8 cellular contexts compared by ENCODE assay signal in genomic region chr20:840858-841567, GRCh38. TPM values are rescaled to one million over a fixed set of nuclear protein-coding genes. Genes with fewer than 3 reads are reported as not detected.
A peak's percentile ranks its signal among the peaks of the same experiment; 100 is the strongest.
DNase-seq lines count a peak whose midpoint lies in the region; ATAC-seq, FAIRE-seq and TF ChIP-seq lines count a peak whose summit lies in the region.

No MANE protein-coding gene starts in this region.

- no peak for TF ChIP-seq CTCF in A673 (conservative IDR thresholded peaks at IDR 0.05; ENCODE audit: low read depth, low read length)
- TF ChIP-seq CTCF in breast epithelium (IDR thresholded peaks at IDR 0.05) = no peak
- TF ChIP-seq CTCF in lung (IDR thresholded peaks at IDR 0.05; ENCODE audit: control extremely low read depth, extremely low read depth) = no peak
- no peak for TF ChIP-seq CTCF in D721Med (IDR thresholded peaks at IDR 0.05; ENCODE audit: insufficient read depth, missing control alignments)
- no peak for TF ChIP-seq CTCF in tibial artery (IDR thresholded peaks at IDR 0.05)

- ATAC-seq in lung (ENCODE audit: insufficient read depth, low FRiP score) = no peak

- CTCF ChIA-PET in A673 (lab: Charles Lee) = no interaction called here

- POLR2A ChIA-PET in A673 (lab: Charles Lee; ENCODE audit: low non-redundant PET) = no interaction called here

- intact Hi-C loops in A673 (cut with micrococcal nuclease; ENCODE audit: unreplicated experiment) (no loop called here), breast epithelium (cut with DNase I; ENCODE audit: low total_unique reads) (no loop called here), tibial artery (cut with DNase I; ENCODE audit: low total_unique reads) (no loop called here)

- peak overlapping the region; percentile 10 for H3K4me3 ChIP-seq in A673 (ENCODE audit: low read depth, low read length, poor library complexity, severe bottlenecking)
- peak overlapping the region; percentile 78 for H3K4me3 ChIP-seq in HUES6 (ENCODE audit: low read depth, low read length)
- H3K4me3 ChIP-seq in breast epithelium = peak overlapping the region; percentile 8 to 75 (median 73)
- peak overlapping the region; percentile 29 for H3K4me3 ChIP-seq in lung
- H3K4me3 ChIP-seq in tibial artery = peak overlapping the region in 1 of 2 donors; percentile 32

- peaks cover 18% of the 10 kb centered on the region for H3K4me1 ChIP-seq in A673 (ENCODE audit: insufficient read depth, low read length, poor library complexity, severe bottlenecking)
- peaks cover 26% of the 10 kb centered on the region for H3K4me1 ChIP-seq in HUES6 (ENCODE audit: control insufficient read depth, insufficient read depth, low read length)
- peaks cover 4 to 7% of the 10 kb centered on the region in 2 donors for H3K4me1 ChIP-seq in breast epithelium
- H3K4me1 ChIP-seq in lung (ENCODE audit: control insufficient read depth in 2 of 2, insufficient read depth in 2 of 2, low read length in 2 of 2) = peaks cover 3 to 14% of the 10 kb centered on the region in 2 donors
- peaks cover 0 to 37% (median 19%) of the 10 kb centered on the region in 4 donors for H3K4me1 ChIP-seq in tibial artery

- no peak overlapping the region for H3K27ac ChIP-seq in A673 (ENCODE audit: low read depth, low read length, poor library complexity, severe bottlenecking)
- H3K27ac ChIP-seq in HUES6 (ENCODE audit: low read depth, low read length) = no peak overlapping the region
- peak overlapping the region; percentile 87 to 93 for H3K27ac ChIP-seq in breast epithelium
- peak overlapping the region in 1 of 2 donors; percentile 57 for H3K27ac ChIP-seq in lung (ENCODE audit: low read depth in 1 of 2, low read length in 1 of 2)
- H3K27ac ChIP-seq in tibial artery = no peak overlapping the region

- DNase-seq in A673 (ENCODE audit: low spot score) (no peak), breast epithelium (ENCODE audit: low spot score in 2 of 2) (peak; percentile 61 to 81), lung (ENCODE audit: low spot score) (peak; percentile 60), medulla oblongata (ENCODE audit: extremely low spot score) (no peak), D721Med (ENCODE audit: insufficient read length, low spot score) (no peak), hypothalamus (lab: John Stamatoyannopoulos, UW) (no peak), tibial artery (no peak)

- no peak for FAIRE-seq in D721Med (lab: Jason Lieb, UNC)

- TF ChIP-seq POLR2A in breast epithelium (IDR thresholded peaks at IDR 0.05) = no peak

- H3K27me3 ChIP-seq in A673 (replicated peaks; ENCODE audit: insufficient read depth, low read depth, low read length, poor library complexity) (no peaks in the 10 kb centered on the region), HUES6 (ENCODE audit: control insufficient read depth, insufficient read depth, low read length) (peaks cover 49% of the 10 kb centered on the region), breast epithelium (no peaks in the 10 kb centered on the region), lung (ENCODE audit: control insufficient read depth, insufficient read depth) (no peaks in the 10 kb centered on the region), tibial artery (peaks cover 0 to 24% of the 10 kb centered on the region in 2 donors)

- H3K9me3 ChIP-seq in A673 (ENCODE audit: low read depth, low read length, poor library complexity, severe bottlenecking) (no peaks in the 10 kb centered on the region), HUES6 (ENCODE audit: control insufficient read depth, insufficient read depth, low read depth, low read length) (no peaks in the 10 kb centered on the region), breast epithelium (peaks cover 5 to 7% of the 10 kb centered on the region in 2 donors), lung (ENCODE audit: control insufficient read depth in 2 of 2, insufficient read depth in 1 of 2, low read length in 1 of 2) (no peaks in the 10 kb centered on the region), tibial artery (no peaks in the 10 kb centered on the region)

- no TSS peak for BruUV-seq in A673 (replicated peaks; lab: Mats Ljungman, UMichigan)

- 20 to 34% methylated on average over 58 to 59 of the region's 59 CpGs for WGBS in lung, 2 donors

- H3K9ac ChIP-seq in HUES6 (ENCODE audit: low read length) = peak overlapping the region; percentile 8

- H3K36me3 ChIP-seq in A673 (ENCODE audit: insufficient read depth, low read length, poor library complexity, severe bottlenecking) (no peaks in the 10 kb centered on the region), HUES6 (ENCODE audit: control insufficient read depth, insufficient read depth, low read length) (no peaks in the 10 kb centered on the region), breast epithelium (no peaks in the 10 kb centered on the region), lung (ENCODE audit: control insufficient read depth in 2 of 2, insufficient read depth in 2 of 2, low read length in 2 of 2) (peaks cover 0 to 8% of the 10 kb centered on the region in 2 donors), tibial artery (peaks cover 0 to 9% (median 0%) of the 10 kb centered on the region in 3 donors)

RNA-seq across cellular contexts. Expression of gene FAM110A, which starts 7.5 kb away (rescaled TPM):
- total RNA-seq in A673 (2021) = 11.7 and 12.2 TPM in 2 replicates
- 10 to 100 TPM in 1 of 3 donors, 1 to 10 TPM in 2; 4.0 to 18.9 (median 8.2) TPM for total RNA-seq in breast epithelium
- 10 to 100 TPM in 1 of 2 donors, 1 to 10 TPM in 1; 8.6 to 17.9 TPM for total RNA-seq in lung
- polyA plus RNA-seq in lung = 10 to 100 TPM; 11.9 to 13.4 TPM

Comparison
In these comparisons a context has a peak if more than half of its experiments do, and no peak if none do; other contexts are left out.
1. DNase-seq: peak in breast epithelium (2 of 2) and lung (single experiment); none in A673 (single experiment), medulla oblongata (single experiment), D721Med (single experiment), hypothalamus (0 of 51) and tibial artery (0 of 2).
2. H3K27ac ChIP-seq: peak in breast epithelium (2 of 2); none in A673 (single experiment), HUES6 (single experiment) and tibial artery (0 of 2).